16 cellular contexts compared by ENCODE assay signal in genomic region chr9:20509464-20509863, GRCh38.
"Had no signal": no experiment of that assay in that cellular context is flagged by ENCODE, and none has a peak within 500 bp of the region (broad histone marks: within the 10 kb centered on the region; RNA-seq: fewer than 3 reads in every experiment).

No MANE protein-coding gene starts in this region.

- H3K27ac ChIP-seq: dorsolateral prefrontal cortex, hepatocyte, right atrium auricular region had no signal

- H3K27ac Mint-ChIP-seq: natural killer cell had no signal

- DNase-seq: cortex of kidney; dorsolateral prefrontal cortex; effector CD8-positive, alpha-beta T cell; foreskin melanocyte; head of caudate nucleus; mammary epithelial cell; mucosa of descending colon; natural killer cell; posterior cingulate gyrus; stimulated activated CD4-positive, alpha-beta T cell treated with anti-CD3 and anti-CD28 coated beads, Interleukin-2, amount 100 ng/mL, for 48 hours; stimulated activated naive CD4-positive, alpha-beta T cell treated with Interleukin-2 at 50 U/mL for 16 hours; trophoblast cell had no signal

- H3K4me3 Mint-ChIP-seq: natural killer cell, neural crest cell had no signal

- H3K9me3 ChIP-seq: mucosa of descending colon, right atrium auricular region had no signal

- H3K9me3 Mint-ChIP-seq: natural killer cell, neural crest cell had no signal

- H3K36me3 Mint-ChIP-seq: natural killer cell had no signal

- H3K27me3 ChIP-seq: dorsolateral prefrontal cortex, hepatocyte, right atrium auricular region had no signal

- ATAC-seq: mucosa of descending colon, natural killer cell had no signal

- H3K36me3 ChIP-seq: right atrium auricular region had no signal

- H3K4me3 ChIP-seq: dorsolateral prefrontal cortex, hepatocyte, mucosa of descending colon, right atrium auricular region, smooth muscle cell had no signal
